Comparison of ENCODE assay signal across 26 cellular contexts in genomic region chr4:1890979-1891378, GRCh38.
"Had no signal": no experiment of that assay in that cellular context is flagged by ENCODE, and none has a peak within 500 bp of the region (broad histone marks: within the 10 kb centered on the region; RNA-seq: fewer than 3 reads in every experiment).

No MANE protein-coding gene starts in this region.

- H3K4me2 ChIP-seq: hepatocyte had no signal

- H3K27ac Mint-ChIP-seq: dendritic cell treated with granulocyte-macrophage colony-stimulating factor and Interleukin-4, amounts not matched to agents 40 ng/mL and 50 ng/mL, for 4 days; endodermal cell; nephron progenitor cell; stimulated activated naive B cell treated with anti-CD40 and anti-IgM and Interleukin-4, amounts not matched to agents 10 μg/mL and 1 μg/mL and 100 μg/mL, for 72 hours; stimulated activated naive CD8-positive, alpha-beta T cell treated with anti-CD3 and anti-CD28 coated beads, Interleukin-15, Interleukin-2, amounts not matched to agents 100 ng/mL and 50 ng/mL, for 24 hours had no signal

- ATAC-seq: foreskin keratinocyte; gastroesophageal sphincter; heart left ventricle; left lung; naive thymus-derived CD8-positive, alpha-beta T cell; psoas muscle; right cardiac atrium; stimulated activated naive B cell treated with anti-CD40 and anti-IgM and Interleukin-4, amounts not matched to agents 10 μg/mL and 1 μg/mL and 100 μg/mL, for 72 hours had no signal

- H3K4me3 ChIP-seq: colonic mucosa, esophagus muscularis mucosa, gastroesophageal sphincter, heart left ventricle, hepatocyte, left lung, ovary, psoas muscle, skin epidermis, thoracic aorta, tibial nerve had no signal

- H3K27me3 Mint-ChIP-seq: dendritic cell treated with granulocyte-macrophage colony-stimulating factor and Interleukin-4, amounts not matched to agents 40 ng/mL and 50 ng/mL, for 4 days; naive thymus-derived CD8-positive, alpha-beta T cell; stimulated activated naive B cell treated with anti-CD40 and anti-IgM and Interleukin-4, amounts not matched to agents 10 μg/mL and 1 μg/mL and 100 μg/mL, for 72 hours; stimulated activated naive CD8-positive, alpha-beta T cell treated with anti-CD3 and anti-CD28 coated beads, Interleukin-15, Interleukin-2, amounts not matched to agents 100 ng/mL and 50 ng/mL, for 24 hours had no signal

- H3K4me1 Mint-ChIP-seq: endodermal cell had no signal

- H3K27ac ChIP-seq: colonic mucosa, epithelial cell of prostate, esophagus muscularis mucosa, foreskin keratinocyte, gastroesophageal sphincter, heart left ventricle, hepatocyte, left lung, ovary, psoas muscle, skin epidermis, thoracic aorta, tibial nerve had no signal

- H2AFZ ChIP-seq: hepatocyte had no signal

- H3K27me3 ChIP-seq: colonic mucosa, esophagus muscularis mucosa, foreskin keratinocyte, gastroesophageal sphincter, heart left ventricle, hepatocyte, left lung, ovary, tibial nerve had no signal

- DNase-seq: colonic mucosa; effector CD8-positive, alpha-beta T cell; endodermal cell; foreskin keratinocyte; heart left ventricle; left lung; mesenchymal stem cell; midbrain; naive thymus-derived CD8-positive, alpha-beta T cell; nephron progenitor cell; nucleus accumbens; ovary; psoas muscle; right cardiac atrium; stimulated activated CD4-positive, alpha-beta T cell treated with anti-CD3 and anti-CD28 coated beads, Interleukin-15, amount 100 ng/mL, for 24 hours; stimulated activated CD4-positive, alpha-beta T cell treated with anti-CD3 and anti-CD28 coated beads, Interleukin-2, amount 100 ng/mL, for 48 hours; stimulated activated naive B cell treated with anti-CD40 and anti-IgM and Interleukin-4, amounts not matched to agents 10 μg/mL and 1 μg/mL and 100 μg/mL, for 72 hours had no signal

- H3K36me3 ChIP-seq: colonic mucosa, esophagus muscularis mucosa, gastroesophageal sphincter, left lung, ovary, thoracic aorta, tibial nerve had no signal

- H3K4me1 ChIP-seq: foreskin keratinocyte, gastroesophageal sphincter, psoas muscle, tibial nerve had no signal

- H3K9me3 ChIP-seq: colonic mucosa, esophagus muscularis mucosa, gastroesophageal sphincter, left lung, ovary, psoas muscle, thoracic aorta, tibial nerve had no signal

- H3K9me3 Mint-ChIP-seq: endodermal cell; stimulated activated naive CD8-positive, alpha-beta T cell treated with anti-CD3 and anti-CD28 coated beads, Interleukin-15, Interleukin-2, amounts not matched to agents 100 ng/mL and 50 ng/mL, for 24 hours had no signal

- H3K4me3 Mint-ChIP-seq: dendritic cell treated with granulocyte-macrophage colony-stimulating factor and Interleukin-4, amounts not matched to agents 40 ng/mL and 50 ng/mL, for 4 days; endodermal cell; naive thymus-derived CD8-positive, alpha-beta T cell; nephron progenitor cell; stimulated activated naive B cell treated with anti-CD40 and anti-IgM and Interleukin-4, amounts not matched to agents 10 μg/mL and 1 μg/mL and 100 μg/mL, for 72 hours; stimulated activated naive CD8-positive, alpha-beta T cell treated with anti-CD3 and anti-CD28 coated beads, Interleukin-15, Interleukin-2, amounts not matched to agents 100 ng/mL and 50 ng/mL, for 24 hours had no signal
